19 cellular contexts compared by ENCODE assay signal in genomic region chr2:42425697-42426096, GRCh38.
"Had no signal": no experiment of that assay in that cellular context is flagged by ENCODE, and none has a peak within 500 bp of the region (broad histone marks: within the 10 kb centered on the region; RNA-seq: fewer than 3 reads in every experiment).

No MANE protein-coding gene starts in this region.

- H3K4me1 ChIP-seq: psoas muscle, upper lobe of right lung, vagina had no signal

- H3K9me3 Mint-ChIP-seq: dendritic cell treated with granulocyte-macrophage colony-stimulating factor and Interleukin-4, amounts not matched to agents 40 ng/mL and 50 ng/mL, for 4 days; endodermal cell; nephron progenitor cell; stimulated activated naive B cell treated with anti-CD40 and anti-IgM and Interleukin-4, amounts not matched to agents 10 μg/mL and 1 μg/mL and 100 μg/mL, for 72 hours had no signal

- H3K4me1 Mint-ChIP-seq: endodermal cell; immature natural killer cell; naive B cell; stimulated activated naive B cell treated with anti-CD40 and anti-IgM and Interleukin-4, amounts not matched to agents 10 μg/mL and 1 μg/mL and 100 μg/mL, for 72 hours had no signal

- H3K9me3 ChIP-seq: psoas muscle, testis, tibial nerve, upper lobe of right lung, vagina had no signal

- DNase-seq: endodermal cell; erythroblast; foreskin keratinocyte; immature natural killer cell; mesendoderm; naive B cell; nephron progenitor cell; psoas muscle; retina; stimulated activated CD4-positive, alpha-beta T cell treated with anti-CD3 and anti-CD28 coated beads, Interleukin-2, amount 100 ng/mL, for 24 hours; stimulated activated CD4-positive, alpha-beta T cell treated with anti-CD3 and anti-CD28 coated beads, Interleukin-4, amount 100 ng/mL, for 4 hours; stimulated activated naive B cell treated with anti-CD40 and anti-IgM and Interleukin-4, amounts not matched to agents 10 μg/mL and 1 μg/mL and 100 μg/mL, for 72 hours; stimulated activated naive CD8-positive, alpha-beta T cell treated with anti-CD3 and anti-CD28 coated beads, Interleukin-15, amount 100 ng/mL, for 72 hours; testis; upper lobe of right lung had no signal

- H3K27ac ChIP-seq: foreskin keratinocyte, psoas muscle, testis, tibial nerve, upper lobe of right lung, vagina had no signal

- H3K4me3 ChIP-seq: psoas muscle, tibial nerve, upper lobe of right lung, vagina had no signal

- H3K27ac Mint-ChIP-seq: dendritic cell treated with granulocyte-macrophage colony-stimulating factor and Interleukin-4, amounts not matched to agents 40 ng/mL and 50 ng/mL, for 4 days; endodermal cell; immature natural killer cell; naive B cell; nephron progenitor cell; stimulated activated naive B cell treated with anti-CD40 and anti-IgM and Interleukin-4, amounts not matched to agents 10 μg/mL and 1 μg/mL and 100 μg/mL, for 72 hours; stimulated activated naive CD8-positive, alpha-beta T cell treated with anti-CD3 and anti-CD28 coated beads, Interleukin-15, amount 100 ng/mL, for 72 hours had no signal

- H3K27me3 ChIP-seq: foreskin keratinocyte, testis, tibial nerve, upper lobe of right lung, vagina had no signal

- H3K36me3 Mint-ChIP-seq: immature natural killer cell; naive B cell; stimulated activated naive B cell treated with anti-CD40 and anti-IgM and Interleukin-4, amounts not matched to agents 10 μg/mL and 1 μg/mL and 100 μg/mL, for 72 hours had no signal

- ATAC-seq: foreskin keratinocyte; psoas muscle; sciatic nerve; stimulated activated naive B cell treated with anti-CD40 and anti-IgM and Interleukin-4, amounts not matched to agents 10 μg/mL and 1 μg/mL and 100 μg/mL, for 72 hours; stimulated activated naive CD8-positive, alpha-beta T cell treated with anti-CD3 and anti-CD28 coated beads, Interleukin-15, amount 100 ng/mL, for 72 hours; upper lobe of right lung had no signal

- H3K36me3 ChIP-seq: tibial nerve, upper lobe of right lung, vagina had no signal

- H3K4me3 Mint-ChIP-seq: dendritic cell treated with granulocyte-macrophage colony-stimulating factor and Interleukin-4, amounts not matched to agents 40 ng/mL and 50 ng/mL, for 4 days; endodermal cell; immature natural killer cell; naive B cell; nephron progenitor cell; stimulated activated naive B cell treated with anti-CD40 and anti-IgM and Interleukin-4, amounts not matched to agents 10 μg/mL and 1 μg/mL and 100 μg/mL, for 72 hours; stimulated activated naive CD8-positive, alpha-beta T cell treated with anti-CD3 and anti-CD28 coated beads, Interleukin-15, amount 100 ng/mL, for 72 hours had no signal
